ENCODE assay signal across 12 cellular contexts in genomic region chr2:178863856-178864620, GRCh38. TPM values are rescaled to one million over a fixed set of nuclear protein-coding genes. Genes with fewer than 3 reads are reported as not detected.
DNase-seq lines count a peak whose midpoint lies in the region; ATAC-seq and TF ChIP-seq lines count a peak whose summit lies in the region.
"Had no signal": no experiment of that assay in that cellular context is flagged by ENCODE, and none has a peak within 500 bp of the region (broad histone marks: within the 10 kb centered on the region; RNA-seq: fewer than 3 reads in every experiment).

No MANE protein-coding gene starts in this region.

- no peak overlapping the region for H2BK12ac ChIP-seq in mesenchymal stem cell (ENCODE audit: low read length in 2 of 2)

- no peaks in the 10 kb centered on the region for H3K36me3 ChIP-seq in fibroblast of lung (ENCODE audit: control insufficient read depth, insufficient read depth, low read length)
- no peaks in the 10 kb centered on the region for H3K36me3 ChIP-seq in mesenchymal stem cell (ENCODE audit: control insufficient read depth in 1 of 2, insufficient read depth in 2 of 2, low read depth in 1 of 2, low read length in 2 of 2)
- H3K36me3 ChIP-seq in uterus = no peaks in the 10 kb centered on the region
- H3K36me3 ChIP-seq: neutrophil had no signal

- no peak overlapping the region for H3K9ac ChIP-seq in fibroblast of lung (ENCODE audit: insufficient read depth, low read length)
- peak overlapping the region; percentile 51 for H3K9ac ChIP-seq in mesenchymal stem cell (ENCODE audit: low read length)

- H4K8ac ChIP-seq in mesenchymal stem cell (ENCODE audit: low read length) = no peak overlapping the region

- no peak overlapping the region for H2BK5ac ChIP-seq in mesenchymal stem cell (ENCODE audit: low read depth, low read length, poor library complexity, severe bottlenecking)

- H4K20me1 ChIP-seq in fibroblast of lung (ENCODE audit: control insufficient read depth, extremely low read depth, insufficient read depth, low read length) = no peaks in the 10 kb centered on the region

- H2AK5ac ChIP-seq in mesenchymal stem cell (ENCODE audit: low read length, severe bottlenecking) = no peak overlapping the region

- H3K27me3 ChIP-seq in fibroblast of lung (ENCODE audit: control insufficient read depth, insufficient read depth, low read length) = no peaks in the 10 kb centered on the region
- no peaks in the 10 kb centered on the region for H3K27me3 ChIP-seq in mesenchymal stem cell (ENCODE audit: control insufficient read depth in 1 of 2, insufficient read depth in 1 of 2, low read length in 2 of 2)
- no peaks in the 10 kb centered on the region for H3K27me3 ChIP-seq in uterus

- H2AFZ ChIP-seq in fibroblast of lung (ENCODE audit: low read length) (peak overlapping the region; percentile 84), mesenchymal stem cell (ENCODE audit: low read depth, low read length) (no peak overlapping the region)

- intact Hi-C loops in uterus (cut with DNase I; ENCODE audit: low total_unique reads) = no loop called here

- H2BK120ac ChIP-seq in mesenchymal stem cell (ENCODE audit: low read depth, low read length) = no peak overlapping the region

- no peaks in the 10 kb centered on the region for H3K79me2 ChIP-seq in fibroblast of lung (ENCODE audit: control insufficient read depth, insufficient read depth, low read length)

- H3K9me3 ChIP-seq in fibroblast of lung (ENCODE audit: control insufficient read depth, insufficient read depth, low read depth, low read length) (no peaks in the 10 kb centered on the region), mesenchymal stem cell (ENCODE audit: control insufficient read depth, low read length) (no peaks in the 10 kb centered on the region), uterus (no peaks in the 10 kb centered on the region)
- H3K9me3 ChIP-seq: neutrophil had no signal

- TF ChIP-seq CTCF in fibroblast of lung (conservative IDR thresholded peaks at IDR 0.05 in 1 of 2, IDR thresholded peaks at IDR 0.05 in 1 of 2; ENCODE audit: low read depth in 1 of 2, low read length in 2 of 2) = no peak
- no peak for TF ChIP-seq CTCF in uterus (IDR thresholded peaks at IDR 0.05)

- H3K4me3 ChIP-seq in fibroblast of lung (replicated peaks in 1 of 4; ENCODE audit: control extremely low read depth in 1 of 4, insufficient read depth in 1 of 4, low read depth in 3 of 4, low read length in 4 of 4) (peak overlapping the region in 2 of 4 experiments; percentile 23 to 33), mesenchymal stem cell (ENCODE audit: insufficient read depth in 1 of 2, low read depth in 1 of 2, low read length in 2 of 2) (peak overlapping the region in 1 of 2 experiments; percentile 53), uterus (peak overlapping the region in 1 of 2 donors; percentile 17)

- TF ChIP-seq POLR2A in uterus (IDR thresholded peaks at IDR 0.05) = no peak

- H3K79me1 ChIP-seq in mesenchymal stem cell (replicated peaks; ENCODE audit: low read length, poor library complexity, severe bottlenecking) = no peaks in the 10 kb centered on the region

- H3K4me2 ChIP-seq in fibroblast of lung (ENCODE audit: extremely low read depth, insufficient read depth, low read length) = peak overlapping the region; percentile 87
- H3K4me2 ChIP-seq in mesenchymal stem cell (ENCODE audit: low read length, poor library complexity, severe bottlenecking) = peak overlapping the region; percentile 26

- H3K23ac ChIP-seq in mesenchymal stem cell (ENCODE audit: low read length in 2 of 2) = no peak overlapping the region

- no peak for ATAC-seq in GM19328 (IDR thresholded peaks at IDR 0.05; ENCODE audit: unreplicated experiment)
- ATAC-seq in HG03354 (IDR thresholded peaks at IDR 0.05; ENCODE audit: poor library complexity, severe bottlenecking, unreplicated experiment) = no peak
- no peak for ATAC-seq in GM19455 (IDR thresholded peaks at IDR 0.05; ENCODE audit: unreplicated experiment)

- H3K27ac ChIP-seq in fibroblast of lung (ENCODE audit: insufficient read depth, low read length) (peak overlapping the region; percentile 34), mesenchymal stem cell (ENCODE audit: low read length, poor library complexity, severe bottlenecking) (no peak overlapping the region), uterus (peak overlapping the region; percentile 48 to 69)
- H3K27ac ChIP-seq: 22Rv1, neutrophil had no signal

- 53% methylated on average over 17 of the region's 17 CpGs for WGBS in mesenchymal stem cell

- no peak overlapping the region for H3K14ac ChIP-seq in mesenchymal stem cell (ENCODE audit: low read length in 2 of 2)

- DNase-seq in DMS53 (lab: John Stamatoyannopoulos, UW) (peak; percentile 17), DMS53 treated with DMSO at 0.1 percent for 48 hours (lab: John Stamatoyannopoulos, UW; ENCODE audit: unreplicated experiment) (no peak), fibroblast of lung (ENCODE audit: low read depth in 2 of 2) (peak; percentile 34 to 55), mesenchymal stem cell (peak; percentile 43), uterus (peak; percentile 27 to 45)
- DNase-seq: activated CD4-positive, alpha-beta T cell treated with anti-CD3 and anti-CD28 coated beads, Interleukin-2, amount 10 ng/mL, durations not matched to agents 7 days and 5 days; effector CD8-positive, alpha-beta T cell had no signal

- no peak overlapping the region for H3K4ac ChIP-seq in mesenchymal stem cell (ENCODE audit: low read depth in 1 of 2, low read length in 2 of 2)

- no peak overlapping the region for H4K91ac ChIP-seq in mesenchymal stem cell (ENCODE audit: low read length)

- H3K4me1 ChIP-seq in fibroblast of lung (ENCODE audit: control insufficient read depth, extremely low read depth, insufficient read depth, low read length) (peaks cover 15% of the 10 kb centered on the region), mesenchymal stem cell (ENCODE audit: control insufficient read depth, insufficient read depth, low read depth, low read length) (no peaks in the 10 kb centered on the region), uterus (peaks cover 4 to 7% of the 10 kb centered on the region in 2 donors)

- no peak overlapping the region for H3K18ac ChIP-seq in mesenchymal stem cell (ENCODE audit: low read depth in 1 of 2, low read length in 2 of 2)

- H2BK15ac ChIP-seq in mesenchymal stem cell (ENCODE audit: low read depth, poor library complexity, severe bottlenecking) = no peak overlapping the region

RNA-seq across cellular contexts. Expression of gene TTN, which starts 56.8 kb away (rescaled TPM):
- total RNA-seq in fibroblast of lung (0.33 and 0.51 TPM in 2 replicates), uterus (1 to 10 TPM; 1.8 to 10.0 (median 7.2) TPM)
- polyA plus RNA-seq in fibroblast of lung = 0.14 and 0.20 TPM in 2 replicates
- 0.06 and 0.16 TPM in 2 replicates for polyA plus RNA-seq in fibroblast of lung (2012)
- polyA minus RNA-seq in fibroblast of lung (ENCODE audit: low replicate concordance) = under 0.01 and 0.04 TPM in 2 replicates
- polyA plus RNA-seq in mesenchymal stem cell (2013, experiment 1 of 2) = 0.03 TPM
- polyA plus RNA-seq in mesenchymal stem cell (2013, experiment 2 of 2) = 0.01 TPM
